Comparison of ENCODE assay signal across 8 cellular contexts in the genomic region with DNA sequence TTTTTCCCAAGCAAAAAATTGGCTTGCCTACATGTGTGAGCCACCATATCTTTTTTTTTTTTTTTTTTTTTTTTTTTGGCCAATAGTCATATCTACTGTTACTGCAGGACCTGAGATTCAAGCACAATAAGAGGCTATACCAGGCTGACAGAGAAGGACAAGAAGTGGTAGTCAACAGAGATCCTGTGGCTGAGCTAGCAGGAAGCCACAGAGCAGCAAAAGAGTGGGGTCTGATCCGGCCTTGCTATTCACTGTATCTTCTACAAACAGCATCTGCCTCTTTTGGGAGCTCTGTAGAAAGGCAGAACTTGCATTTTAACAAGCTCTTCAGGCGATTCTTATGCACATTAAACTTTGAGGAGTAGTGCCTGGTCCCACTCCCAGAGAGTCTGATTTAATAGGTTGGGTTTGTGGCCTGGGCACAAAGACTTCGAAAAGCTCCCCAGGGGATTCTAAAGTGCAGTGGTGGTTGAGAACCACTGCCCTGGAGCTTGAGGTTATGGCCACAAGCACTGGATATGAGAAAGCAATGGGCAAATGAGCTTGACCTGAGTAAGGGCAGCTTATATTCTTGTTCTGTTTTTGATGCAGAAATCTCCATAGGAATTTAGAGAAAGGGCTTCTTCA.
DNase-seq lines count a peak whose midpoint lies in the region; ATAC-seq, FAIRE-seq and TF ChIP-seq lines count a peak whose summit lies in the region.

No MANE protein-coding gene starts in this region.

- peaks cover 0 to 6% of the 10 kb centered on the region in 2 donors for H3K9me3 Mint-ChIP-seq in effector memory CD8-positive, alpha-beta T cell

- TF ChIP-seq CTCF in pancreas (IDR thresholded peaks at IDR 0.05) (no peak), left lung (IDR thresholded peaks at IDR 0.05) (no peak)

- H3K9me3 ChIP-seq in pancreas (no peaks in the 10 kb centered on the region), right cardiac atrium (ENCODE audit: control insufficient read depth, low read length) (no peaks in the 10 kb centered on the region), left lung (no peaks in the 10 kb centered on the region)

- peak overlapping the region; percentile 28 to 53 for H3K4me3 Mint-ChIP-seq in effector memory CD8-positive, alpha-beta T cell

- H3K27me3 ChIP-seq in pancreas (no peaks in the 10 kb centered on the region), right cardiac atrium (ENCODE audit: control insufficient read depth, insufficient read depth) (no peaks in the 10 kb centered on the region), left lung (no peaks in the 10 kb centered on the region)

- 81 to 82% methylated on average over 3 of the region's 3 CpGs for WGBS in pancreas, 2 donors
- WGBS in right cardiac atrium, result 82% methylated on average over 3 of the region's 3 CpGs

- intact Hi-C loops in pancreas (cut with DNase I) (no loop called here), right cardiac atrium (cut with DNase I) (no loop called here), left lung (cut with DNase I) (no loop called here)

- H3K27ac Mint-ChIP-seq in effector memory CD8-positive, alpha-beta T cell, result peak overlapping the region; percentile 23 to 85

- FAIRE-seq in GM18507 (lab: Jason Lieb, UNC) (peak; percentile 78), pancreas (lab: Jason Lieb, UNC) (no peak)

- H3K4me3 ChIP-seq in pancreas (no peak overlapping the region), right cardiac atrium (ENCODE audit: low read length) (no peak overlapping the region), left lung (no peak overlapping the region)

- H3K4me1 ChIP-seq in pancreas, result peaks cover 0 to 12% (median 0%) of the 10 kb centered on the region in 3 donors
- H3K4me1 ChIP-seq in right cardiac atrium (ENCODE audit: control insufficient read depth, insufficient read depth, low read length), result peaks cover 4% of the 10 kb centered on the region
- H3K4me1 ChIP-seq in left lung, result peaks cover 0 to 46% of the 10 kb centered on the region in 2 donors

- peaks cover 0 to 2% of the 10 kb centered on the region in 2 donors for H3K27me3 Mint-ChIP-seq in effector memory CD8-positive, alpha-beta T cell

- no peaks in the 10 kb centered on the region for H3K36me3 ChIP-seq in pancreas
- no peaks in the 10 kb centered on the region for H3K36me3 ChIP-seq in left lung

- peaks cover 23 to 31% of the 10 kb centered on the region in 2 donors for H3K4me1 Mint-ChIP-seq in effector memory CD8-positive, alpha-beta T cell (ENCODE audit: low read depth in 2 of 2)

- DNase-seq in GM18507 (ENCODE audit: extremely low spot score, insufficient read length, low read depth), result no peak
- peak in 1 of 3 experiments; percentile 4 for DNase-seq in effector memory CD8-positive, alpha-beta T cell
- no peak for DNase-seq in pancreas
- DNase-seq in globus pallidus (ENCODE audit: low spot score), result no peak
- DNase-seq in right cardiac atrium, result no peak
- DNase-seq in left lung, result no peak

- H3K27ac ChIP-seq in pancreas (no peak overlapping the region), right cardiac atrium (ENCODE audit: low read length) (no peak overlapping the region), left lung (no peak overlapping the region)

- H3K36me3 Mint-ChIP-seq in effector memory CD8-positive, alpha-beta T cell (ENCODE audit: insufficient read depth), result no peaks in the 10 kb centered on the region

- ATAC-seq in GM21447 (IDR thresholded peaks at IDR 0.05; ENCODE audit: unreplicated experiment) (peak; percentile 81), HG03432 (IDR thresholded peaks at IDR 0.05; ENCODE audit: unreplicated experiment) (peak; percentile 88), pancreas (no peak), right cardiac atrium (no peak), left lung (no peak)
- peak; percentile 81 for ATAC-seq in effector memory CD8-positive, alpha-beta T cell (replicated peaks)

Comparison
In these comparisons a context has a peak if more than half of its experiments do, and no peak if none do; other contexts are left out.
1. ATAC-seq: peak in GM21447 (single experiment), HG03432 (single experiment) and effector memory CD8-positive, alpha-beta T cell (single experiment); none in pancreas (0 of 4), right cardiac atrium (0 of 2) and left lung (single experiment).